In the genomic region with DNA sequence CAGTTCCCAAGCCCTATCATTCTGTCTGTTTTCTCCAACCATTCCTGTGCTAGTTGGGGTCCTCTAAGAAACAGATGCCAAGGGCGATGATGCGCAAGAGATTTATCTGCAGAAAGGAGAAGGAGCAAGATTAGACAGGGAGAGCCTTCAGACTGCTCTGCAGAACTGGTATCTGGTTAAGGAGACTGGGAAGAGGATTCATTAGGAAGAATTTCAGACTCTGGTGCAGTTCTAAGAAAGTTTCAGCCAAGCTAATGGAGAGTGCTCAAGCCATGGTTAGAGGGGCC, we compare ENCODE assay signal across 20 cellular contexts. TPM values are rescaled to one million over a fixed set of nuclear protein-coding genes. Genes with fewer than 3 reads are reported as not detected.
"Had no signal": no experiment of that assay in that cellular context is flagged by ENCODE, and none has a peak within 500 bp of the region (broad histone marks: within the 10 kb centered on the region; RNA-seq: fewer than 3 reads in every experiment).

No MANE protein-coding gene starts in this region.

- DNase-seq: activated CD4-positive, alpha-beta T cell treated with anti-CD3 and anti-CD28 coated beads, Interleukin-2, amount 50 U/mL, for 4 hours; activated naive CD4-positive, alpha-beta T cell treated with anti-CD3 and anti-CD28 coated beads for 36 hours; activated naive CD8-positive, alpha-beta T cell treated with anti-CD3 and anti-CD28 coated beads, Interleukin-2, amount 50 U/mL, for 24 hours; activated T-cell treated with anti-CD3 and anti-CD28 coated beads, Interleukin-2, amount 50 U/mL, for 48 hours; cortex of kidney; erythroblast; foreskin fibroblast; heart right ventricle; kidney; naive thymus-derived CD4-positive, alpha-beta T cell; nucleus accumbens; stimulated activated CD4-positive, alpha-beta T cell treated with anti-CD3 and anti-CD28 coated beads, Interleukin-1b, Interleukin-23, amount 100 ng/mL, for 48 hours; stimulated activated naive CD8-positive, alpha-beta T cell treated with anti-CD3 and anti-CD28 coated beads, Interleukin-15, amount 100 ng/mL, for 72 hours; tibial artery had no signal

- H3K27ac Mint-ChIP-seq: activated naive CD4-positive, alpha-beta T cell treated with anti-CD3 and anti-CD28 coated beads for 36 hours; activated naive CD8-positive, alpha-beta T cell treated with anti-CD3 and anti-CD28 coated beads, Interleukin-2, amount 50 U/mL, for 24 hours; stimulated activated naive CD8-positive, alpha-beta T cell treated with anti-CD3 and anti-CD28 coated beads, Interleukin-15, amount 100 ng/mL, for 72 hours; T-helper 2 cell treated with Interferon-gamma antibody and Interleukin-4, amounts not matched to agents 5 μg/mL and 100 μg/mL, for 36 hours had no signal

- H3K36me3 ChIP-seq: heart right ventricle, right lobe of liver, tibial artery had no signal

- H3K27me3 ChIP-seq: heart right ventricle, right lobe of liver, tibial artery had no signal

- H3K9me3 ChIP-seq: heart right ventricle, right lobe of liver, tibial artery had no signal

- H3K4me3 Mint-ChIP-seq: activated naive CD4-positive, alpha-beta T cell treated with anti-CD3 and anti-CD28 coated beads for 36 hours; activated naive CD8-positive, alpha-beta T cell treated with anti-CD3 and anti-CD28 coated beads, Interleukin-2, amount 50 U/mL, for 24 hours; naive thymus-derived CD4-positive, alpha-beta T cell; stimulated activated naive CD8-positive, alpha-beta T cell treated with anti-CD3 and anti-CD28 coated beads, Interleukin-15, amount 100 ng/mL, for 72 hours; T-helper 2 cell treated with Interferon-gamma antibody and Interleukin-4, amounts not matched to agents 5 μg/mL and 100 μg/mL, for 36 hours had no signal

- H3K4me1 ChIP-seq: right lobe of liver, tibial artery had no signal

- H3K27me3 Mint-ChIP-seq: activated naive CD8-positive, alpha-beta T cell treated with anti-CD3 and anti-CD28 coated beads, Interleukin-2, amount 50 U/mL, for 24 hours had no signal

- H3K4me3 ChIP-seq: heart right ventricle, right lobe of liver, skin epidermis, tibial artery had no signal

- H3K36me3 Mint-ChIP-seq: naive thymus-derived CD4-positive, alpha-beta T cell had no signal

- H3K27ac ChIP-seq: heart right ventricle, right lobe of liver, tibial artery had no signal

- ATAC-seq: activated naive CD8-positive, alpha-beta T cell treated with anti-CD3 and anti-CD28 coated beads, Interleukin-2, amount 50 U/mL, for 24 hours; left lobe of liver; right lobe of liver had no signal

- H3K9me3 Mint-ChIP-seq: activated naive CD4-positive, alpha-beta T cell treated with anti-CD3 and anti-CD28 coated beads for 36 hours; activated naive CD8-positive, alpha-beta T cell treated with anti-CD3 and anti-CD28 coated beads, Interleukin-2, amount 50 U/mL, for 24 hours; naive thymus-derived CD4-positive, alpha-beta T cell; stimulated activated naive CD8-positive, alpha-beta T cell treated with anti-CD3 and anti-CD28 coated beads, Interleukin-15, amount 100 ng/mL, for 72 hours; T-helper 2 cell treated with Interferon-gamma antibody and Interleukin-4, amounts not matched to agents 5 μg/mL and 100 μg/mL, for 36 hours had no signal

RNA-seq across cellular contexts. Expression of a gene that starts 49.0 kb away (rescaled TPM):
- total RNA-seq: activated CD8-positive, alpha-beta memory T cell treated with anti-CD3 and anti-CD28 coated beads for 36 hours; activated naive CD4-positive, alpha-beta T cell treated with anti-CD3 and anti-CD28 coated beads for 36 hours; naive thymus-derived CD4-positive, alpha-beta T cell; ureter had no signal
- polyA plus RNA-seq: naive thymus-derived CD4-positive, alpha-beta T cell had no signal
